In genomic region chr13:43939149-43939548, GRCh38 we compare ENCODE assay signal across 20 cellular contexts. TPM values are rescaled to one million over a fixed set of nuclear protein-coding genes. Genes with fewer than 3 reads are reported as not detected.
DNase-seq lines count a peak whose midpoint lies in the region; ATAC-seq and TF ChIP-seq lines count a peak whose summit lies in the region.
"Had no signal": no experiment of that assay in that cellular context is flagged by ENCODE, and none has a peak within 500 bp of the region (broad histone marks: within the 10 kb centered on the region; RNA-seq: fewer than 3 reads in every experiment).

No MANE protein-coding gene starts in this region.

- H3K27me3 ChIP-seq in right cardiac atrium (ENCODE audit: control insufficient read depth, insufficient read depth) (no peaks in the 10 kb centered on the region), esophagus muscularis mucosa (no peaks in the 10 kb centered on the region), rectal smooth muscle tissue (ENCODE audit: control insufficient read depth, insufficient read depth, low read length) (no peaks in the 10 kb centered on the region)

- no peak for TF ChIP-seq POLR2A in esophagus muscularis mucosa (IDR thresholded peaks at IDR 0.05; ENCODE audit: low read depth)

- no peak for TF ChIP-seq CTCF in esophagus muscularis mucosa (IDR thresholded peaks at IDR 0.05)

- H3K4me3 ChIP-seq in right cardiac atrium (ENCODE audit: low read length) (no peak overlapping the region), esophagus muscularis mucosa (no peak overlapping the region), rectal smooth muscle tissue (ENCODE audit: low read length) (no peak overlapping the region)

- H3K9me3 ChIP-seq in right cardiac atrium (ENCODE audit: control insufficient read depth, low read length) (no peaks in the 10 kb centered on the region), esophagus muscularis mucosa (no peaks in the 10 kb centered on the region)
- H3K9me3 ChIP-seq: BE2C had no signal

- ATAC-seq in right cardiac atrium (peak; percentile 75 to 90), left ventricle myocardium superior (no peak), GM18861 (IDR thresholded peaks at IDR 0.05; ENCODE audit: unreplicated experiment) (no peak), HG02623 (IDR thresholded peaks at IDR 0.05; ENCODE audit: unreplicated experiment) (no peak)

- H3K27ac ChIP-seq in right cardiac atrium (ENCODE audit: low read length) (no peak overlapping the region), esophagus muscularis mucosa (replicated peaks in 1 of 4) (peak overlapping the region; percentile 8 to 40 (median 14)), rectal smooth muscle tissue (ENCODE audit: low read depth, low read length) (peak overlapping the region; percentile 30)

- H3K36me3 ChIP-seq in esophagus muscularis mucosa = no peaks in the 10 kb centered on the region
- H3K36me3 ChIP-seq in rectal smooth muscle tissue (ENCODE audit: control insufficient read depth, insufficient read depth, low read length) = no peaks in the 10 kb centered on the region
- H3K36me3 ChIP-seq: BE2C had no signal

- no peak overlapping the region for H3K9ac ChIP-seq in rectal smooth muscle tissue (ENCODE audit: low read length)

- H3K4me1 ChIP-seq in right cardiac atrium (ENCODE audit: control insufficient read depth, insufficient read depth, low read length) = peaks cover 2% of the 10 kb centered on the region
- H3K4me1 ChIP-seq in esophagus muscularis mucosa = peaks cover 19 to 41% (median 36%) of the 10 kb centered on the region in 4 donors
- peaks cover 18% of the 10 kb centered on the region for H3K4me1 ChIP-seq in rectal smooth muscle tissue (ENCODE audit: control insufficient read depth, insufficient read depth, low read length)
- H3K4me1 ChIP-seq: BE2C had no signal

- TF ChIP-seq EP300 in esophagus muscularis mucosa (IDR thresholded peaks at IDR 0.05) = no peak

- intact Hi-C loops in right cardiac atrium (cut with DNase I) (no loop called here), left ventricle myocardium superior (cut with micrococcal nuclease) (no loop called here), esophagus muscularis mucosa (cut with DNase I) (no loop called here)

- DNase-seq in right cardiac atrium (peak in 1 of 3 donors; percentile 45), left ventricle myocardium superior (no peak), esophagus muscularis mucosa (ENCODE audit: extremely low spot score) (no peak), medulla oblongata (ENCODE audit: extremely low spot score) (no peak)
- DNase-seq: BE2C; CD4-positive, CD25-positive, alpha-beta regulatory T cell; COR-L47; DMS 273 treated with DMSO at 0.1 percent for 48 hours; H9; NCI-H1105; NCI-H2081; NCI-H2171 treated with DMSO at 0.1 percent for 48 hours; NCI-H446; NCI-H774; OCI-M1; RPMI8226; SIG-M5 had no signal

RNA-seq across cellular contexts. Expression of gene LACC1, which starts 59.4 kb away (rescaled TPM):
- 10 to 100 TPM in 2 of 4 donors, 1 to 10 TPM in 2; 6.6 to 13.4 (median 9.1) TPM for total RNA-seq in right cardiac atrium
- 6.0 TPM for polyA plus RNA-seq in right cardiac atrium
- 3.9 TPM for total RNA-seq in left ventricle myocardium superior
- 10 to 100 TPM in 3 of 4 donors, 1 to 10 TPM in 1; 9.0 to 13.3 (median 11.3) TPM for total RNA-seq in esophagus muscularis mucosa

RNA-seq across cellular contexts. Expression of gene CCDC122, which starts 59.6 kb away (rescaled TPM):
- total RNA-seq in right cardiac atrium (10 to 100 TPM in 2 of 4 donors, 1 to 10 TPM in 2; 4.6 to 15.6 (median 10.1) TPM), left ventricle myocardium superior (3.6 TPM), esophagus muscularis mucosa (10 to 100 TPM in 1 of 4 donors, 1 to 10 TPM in 3; 2.1 to 13.2 (median 3.2) TPM)
- polyA plus RNA-seq in right cardiac atrium = 7.1 TPM

Comparison
In these comparisons a context has a peak if more than half of its experiments do, and no peak if none do; other contexts are left out.
1. ATAC-seq: peak in right cardiac atrium (2 of 2); none in left ventricle myocardium superior (single experiment), GM18861 (single experiment) and HG02623 (single experiment).